22 cellular contexts compared by ENCODE assay signal in genomic region chr1:208350815-208351214, GRCh38.
"Had no signal": no experiment of that assay in that cellular context is flagged by ENCODE, and none has a peak within 500 bp of the region (broad histone marks: within the 10 kb centered on the region; RNA-seq: fewer than 3 reads in every experiment).

No MANE protein-coding gene starts in this region.

- DNase-seq: Karpas-422, KG1, MG63, NCI-H1092, NCI-H1105 treated with DMSO at 0.1 percent for 48 hours, NCI-H1417 treated with DMSO at 0.1 percent for 48 hours, NCI-H146, NCI-H1694 treated with DMSO at 0.1 percent for 48 hours, NCI-H1930, NCI-H2081, NCI-H2107, NCI-H2227 treated with DMSO at 0.1 percent for 48 hours, NCI-H510A, NCI-H524 treated with DMSO at 0.1 percent for 48 hours, NCI-H774, PC-3, SHP77, SK-N-SH had no signal

- H3K27ac ChIP-seq: HL-60, RWPE1 had no signal

- H3K36me3 ChIP-seq: MG63 had no signal

- ATAC-seq: Panc1, PC-3 had no signal

- H3K9me3 ChIP-seq: MG63, SK-N-SH had no signal

- FAIRE-seq: HTR-8/SVneo had no signal

- H3K4me3 ChIP-seq: MG63 had no signal

- H3K9ac ChIP-seq: SK-N-SH had no signal

- H3K27me3 ChIP-seq: MG63 had no signal

- H3K4me2 ChIP-seq: SK-N-SH had no signal
